In genomic region chr20:55354700-55355099, GRCh38 we compare ENCODE assay signal across 1 cellular context.
TF ChIP-seq lines count a peak whose summit lies in the region.

No MANE protein-coding gene starts in this region.

TF ChIP-seq in H1, 55 proteins besides CTCF, POLR2A, EP300 and RAD21:
- TF ChIP-seq TBP (IDR thresholded peaks at IDR 0.05; ENCODE audit: low read depth, low read length) = no peak
- TF ChIP-seq KDM4A (IDR thresholded peaks at IDR 0.05; ENCODE audit: low read depth, low read length, severe bottlenecking) = no peak
- no peak for TF ChIP-seq FOSL1 (IDR thresholded peaks at IDR 0.05; ENCODE audit: insufficient read depth, low read depth, low read length)
- TF ChIP-seq KDM1A (IDR thresholded peaks at IDR 0.05; ENCODE audit: borderline replicate concordance, low read length) = no peak
- TF ChIP-seq USF2 (IDR thresholded peaks at IDR 0.05; ENCODE audit: low read length) = no peak
- TF ChIP-seq TAF1 (IDR thresholded peaks at IDR 0.05; ENCODE audit: low read depth, low read length) = no peak
- TF ChIP-seq GABPA (IDR thresholded peaks at IDR 0.05; ENCODE audit: borderline replicate concordance, insufficient read depth, low read length) = no peak
- no peak for TF ChIP-seq SAP30 (IDR thresholded peaks at IDR 0.05; ENCODE audit: insufficient read depth, insufficient replicate concordance, low read length)
- no peak for TF ChIP-seq RNF2 (IDR thresholded peaks at IDR 0.05; ENCODE audit: borderline replicate concordance, low read depth, low read length, missing control alignments, poor library complexity, severe bottlenecking)
- TF ChIP-seq HDAC2 (IDR thresholded peaks at IDR 0.05; ENCODE audit: borderline replicate concordance in 1 of 2, low read depth in 2 of 2, low read length in 2 of 2) = no peak
- no peak for TF ChIP-seq PHF8 (conservative IDR thresholded peaks at IDR 0.05; ENCODE audit: low read depth, low read length)
- no peak for TF ChIP-seq ZNF274 (IDR thresholded peaks at IDR 0.05; ENCODE audit: borderline replicate concordance, extremely low read depth, low read length)
- no peak for TF ChIP-seq GTF2F1 (IDR thresholded peaks at IDR 0.05; ENCODE audit: borderline replicate concordance, low read depth, low read length)
- TF ChIP-seq E2F6 (IDR thresholded peaks at IDR 0.05) = no peak
